29 cellular contexts compared by ENCODE assay signal in genomic region chr6:56874328-56874727, GRCh38.
"Had no signal": no experiment of that assay in that cellular context is flagged by ENCODE, and none has a peak within 500 bp of the region (broad histone marks: within the 10 kb centered on the region; RNA-seq: fewer than 3 reads in every experiment).

No MANE protein-coding gene starts in this region.

- H2AFZ ChIP-seq: hepatocyte had no signal

- H3K27me3 ChIP-seq: colonic mucosa, dorsolateral prefrontal cortex, esophagus muscularis mucosa, esophagus squamous epithelium, foreskin keratinocyte, gastrocnemius medialis, gastroesophageal sphincter, heart left ventricle, heart right ventricle, hepatocyte had no signal

- FAIRE-seq: colon, endometrium, endothelial cell of umbilical vein, frontal cortex had no signal

- H3K4me2 ChIP-seq: hepatocyte had no signal

- H3K4me1 ChIP-seq: colonic mucosa, esophagus muscularis mucosa, esophagus squamous epithelium, foreskin keratinocyte, gastrocnemius medialis, gastroesophageal sphincter, heart left ventricle had no signal

- H3K36me3 ChIP-seq: colonic mucosa, esophagus muscularis mucosa, esophagus squamous epithelium, gastrocnemius medialis, gastroesophageal sphincter, heart left ventricle, heart right ventricle had no signal

- ATAC-seq: effector memory CD8-positive, alpha-beta T cell; esophagus mucosa; foreskin keratinocyte; gastrocnemius medialis; gastroesophageal sphincter; heart left ventricle; heart right ventricle had no signal

- H3K79me2 ChIP-seq: hepatocyte had no signal

- H3K4me3 ChIP-seq: colonic mucosa, coronary artery, dorsolateral prefrontal cortex, esophagus muscularis mucosa, esophagus squamous epithelium, gastrocnemius medialis, gastroesophageal sphincter, heart left ventricle, heart right ventricle, hepatocyte had no signal

- H3K27ac ChIP-seq: colonic mucosa, coronary artery, dorsolateral prefrontal cortex, epithelial cell of prostate, esophagus muscularis mucosa, esophagus squamous epithelium, foreskin keratinocyte, gastrocnemius medialis, gastroesophageal sphincter, heart left ventricle, heart right ventricle, hepatocyte had no signal

- DNase-seq: colonic mucosa; cortex of kidney; dermis blood vessel endothelial cell; dorsolateral prefrontal cortex; effector CD4-positive, alpha-beta T cell; effector CD8-positive, alpha-beta T cell; effector memory CD4-positive, alpha-beta T cell; effector memory CD8-positive, alpha-beta T cell; endodermal cell; erythroblast; esophagus squamous epithelium; foreskin fibroblast; foreskin keratinocyte; foreskin melanocyte; gastrocnemius medialis; glutamatergic neuron; head of caudate nucleus; heart left ventricle; heart right ventricle had no signal

- H3K9me3 ChIP-seq: colonic mucosa, esophagus muscularis mucosa, esophagus squamous epithelium, gastrocnemius medialis, gastroesophageal sphincter, heart left ventricle, heart right ventricle had no signal
